8 cellular contexts compared by ENCODE assay signal in the genomic region with DNA sequence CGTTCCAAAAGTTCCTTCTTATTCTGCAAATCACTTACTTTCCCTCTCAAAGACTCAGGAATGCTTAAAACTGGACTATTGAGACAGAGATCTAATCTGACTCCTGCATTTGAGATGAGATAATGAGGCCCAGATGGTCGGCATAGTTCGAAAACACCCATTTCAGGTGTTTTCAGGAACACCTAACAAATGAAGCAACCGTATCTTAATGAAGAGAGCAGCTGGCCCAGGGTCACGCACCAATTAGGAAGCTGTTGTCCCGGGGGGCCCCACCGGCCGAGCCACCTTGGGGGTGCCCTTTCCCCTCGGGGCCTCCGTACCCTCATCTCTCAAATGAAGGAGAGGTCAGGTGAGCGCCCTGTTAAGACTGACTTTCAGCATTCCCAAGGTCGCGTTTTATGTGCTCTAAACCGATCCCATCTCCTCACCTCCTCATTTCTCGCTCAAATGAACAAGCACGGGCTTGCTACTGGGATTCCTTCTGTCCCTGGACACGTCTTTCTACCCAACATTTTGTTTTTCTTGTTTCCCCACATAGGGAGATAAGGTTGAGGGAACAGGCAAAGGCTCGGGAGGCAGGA. TPM values are rescaled to one million over a fixed set of nuclear protein-coding genes. Genes with fewer than 3 reads are reported as not detected.
A peak's percentile ranks its signal among the peaks of the same experiment; 100 is the strongest.
DNase-seq lines count a peak whose midpoint lies in the region; ATAC-seq and TF ChIP-seq lines count a peak whose summit lies in the region.

No MANE protein-coding gene starts in this region.

- peak overlapping the region; percentile 63 for H3K9ac ChIP-seq in endocrine pancreas (ENCODE audit: control insufficient read depth, insufficient read depth, low read length)

- H3K4me1 Mint-ChIP-seq in naive thymus-derived CD8-positive, alpha-beta T cell: peaks cover 13 to 60% (median 50%) of the 10 kb centered on the region in 4 donors

- no peak for TF ChIP-seq POLR2A in NB4 (IDR thresholded peaks at IDR 0.05; ENCODE audit: extremely low read depth, insufficient read length)

- H3K36me3 Mint-ChIP-seq in naive thymus-derived CD8-positive, alpha-beta T cell: peaks cover 4 to 16% (median 5%) of the 10 kb centered on the region in 3 donors

- POLR2A ChIA-PET in naive thymus-derived CD8-positive, alpha-beta T cell (lab: Charles Lee): no interaction called here

- no peaks in the 10 kb centered on the region for H3K36me3 ChIP-seq in endocrine pancreas (ENCODE audit: control insufficient read depth, insufficient read depth, low read length)

- H3K27me3 Mint-ChIP-seq in naive thymus-derived CD8-positive, alpha-beta T cell: peaks cover 3 to 13% (median 7%) of the 10 kb centered on the region in 5 donors

- DNase-seq in EH (ENCODE audit: low read depth): peak; percentile 22
- DNase-seq in NB4 (ENCODE audit: low read depth): no peak
- DNase-seq in naive thymus-derived CD8-positive, alpha-beta T cell: no peak
- DNase-seq in DMS153 (lab: John Stamatoyannopoulos, UW): no peak
- DNase-seq in SIG-M5 (lab: John Stamatoyannopoulos, UW): no peak
- DNase-seq in NCI-H2107 (lab: John Stamatoyannopoulos, UW): no peak

- ATAC-seq in naive thymus-derived CD8-positive, alpha-beta T cell: no peak
- ATAC-seq in GM18520 (IDR thresholded peaks at IDR 0.05; ENCODE audit: unreplicated experiment): no peak

- peak overlapping the region; percentile 86 to 100 (median 99) for H3K4me3 Mint-ChIP-seq in naive thymus-derived CD8-positive, alpha-beta T cell

- H3K4me1 ChIP-seq in endocrine pancreas (ENCODE audit: control insufficient read depth, insufficient read depth, low read length): no peaks in the 10 kb centered on the region

- H3K4me3 ChIP-seq in NB4 (ENCODE audit: low read depth, low read length): peak overlapping the region; percentile 71
- peak overlapping the region; percentile 58 for H3K4me3 ChIP-seq in endocrine pancreas (ENCODE audit: control insufficient read depth, insufficient read depth, low read length)

- no peaks in the 10 kb centered on the region for H3K27me3 ChIP-seq in endocrine pancreas (ENCODE audit: control insufficient read depth, insufficient read depth, low read length)

- peaks cover 0 to 11% (median 5%) of the 10 kb centered on the region in 9 donors for H3K9me3 Mint-ChIP-seq in naive thymus-derived CD8-positive, alpha-beta T cell

- H3K27ac Mint-ChIP-seq in naive thymus-derived CD8-positive, alpha-beta T cell: peak overlapping the region in 8 of 10 donors; percentile 53 to 98 (median 89)

- TF ChIP-seq CTCF in NB4 (IDR thresholded peaks at IDR 0.05; ENCODE audit: low read depth, low read length): no peak

- H3K9me3 ChIP-seq in endocrine pancreas (ENCODE audit: control insufficient read depth, low read length): no peaks in the 10 kb centered on the region

RNA-seq across cellular contexts. Expression of a gene that starts 0.8 kb away (rescaled TPM):
- total RNA-seq in naive thymus-derived CD8-positive, alpha-beta T cell: 10 to 100 TPM; 82.0 to 84.9 TPM
- 100 to 1,000 TPM; 113 to 126 (median 120) TPM for polyA plus RNA-seq in naive thymus-derived CD8-positive, alpha-beta T cell
